In genomic region chr4:95363579-95363965, GRCh38 we compare ENCODE assay signal across 1 cellular context.
TF ChIP-seq lines count a peak whose summit lies in the region.

No MANE protein-coding gene starts in this region.

TF ChIP-seq in HEK293, 187 proteins besides CTCF, POLR2A, EP300 and RAD21 (continued from another document):
- TF ChIP-seq ZNF449 (tag by site-specific recombination; IDR thresholded peaks at IDR 0.05) (no peak), ZNF174 (tag by site-specific recombination; IDR thresholded peaks at IDR 0.05) (no peak), ZIC2 (tag by site-specific recombination; IDR thresholded peaks at IDR 0.05) (peak; percentile 16; the same call in 1 of the 2 replicates), ZNF791 (tag by site-specific recombination; IDR thresholded peaks at IDR 0.05) (no peak), ZNF266 (tag by site-specific recombination; IDR thresholded peaks at IDR 0.05; ENCODE audit: low read depth) (no peak)
